ENCODE assay signal across 8 cellular contexts in genomic region chr7:2864204-2864985, GRCh38. TPM values are rescaled to one million over a fixed set of nuclear protein-coding genes. Genes with fewer than 3 reads are reported as not detected.
DNase-seq lines count a peak whose midpoint lies in the region; ATAC-seq, FAIRE-seq and TF ChIP-seq lines count a peak whose summit lies in the region.

No MANE protein-coding gene starts in this region.

- H3K36me3 ChIP-seq in esophagus squamous epithelium = no peaks in the 10 kb centered on the region
- no peaks in the 10 kb centered on the region for H3K36me3 ChIP-seq in sigmoid colon

- peak overlapping the region in 2 of 3 donors; percentile 52 to 68 for H3K4me3 Mint-ChIP-seq in T-cell

- WGBS in esophagus squamous epithelium, 2 donors = 43 to 91% methylated on average over 3 to 10 of the region's 12 CpGs
- WGBS in sigmoid colon, 2 donors = 86 to 91% methylated on average over 12 of the region's 12 CpGs

- ATAC-seq in T-cell (replicated peaks in 1 of 4) = no peak
- ATAC-seq in GM21576 (IDR thresholded peaks at IDR 0.05; ENCODE audit: unreplicated experiment) = no peak

- no peaks in the 10 kb centered on the region for H3K27me3 ChIP-seq in esophagus squamous epithelium
- no peaks in the 10 kb centered on the region for H3K27me3 ChIP-seq in sigmoid colon

- POLR2A ChIA-PET in T-cell (lab: Charles Lee) = interaction anchor here in 1 of 2 donors (0.6 kb wide), 1 partner anchor 50 kb away, joined by 4 read pairs; no protein-coding TSS in a partner anchor

- intact Hi-C loops in esophagus squamous epithelium (cut with DNase I) = no loop called here
- intact Hi-C loops in sigmoid colon (cut with DNase I) = no loop called here

- peaks cover 30 to 37% (median 30%) of the 10 kb centered on the region in 3 donors for H3K4me1 Mint-ChIP-seq in T-cell

- H3K4me3 ChIP-seq in esophagus squamous epithelium (peak overlapping the region in 3 of 4 donors; percentile 1 to 49 (median 24)), sigmoid colon (peak overlapping the region in 1 of 4 donors; percentile 9)

- H3K27ac Mint-ChIP-seq in T-cell = peak overlapping the region; percentile 92 to 93

- CTCF ChIA-PET in T-cell (lab: Charles Lee) = interaction anchor here (0.5 to 1.0 kb wide), 10 partner anchors 11 to 927 kb away, joined by 3 to 9 read pairs (median 3); no protein-coding TSS in a partner anchor

- H3K27ac ChIP-seq in esophagus squamous epithelium (peak overlapping the region; percentile 79 to 95 (median 88)), sigmoid colon (peak overlapping the region; percentile 74 to 80 (median 78))

- H3K27me3 Mint-ChIP-seq in T-cell = no peaks in the 10 kb centered on the region

- no peak for TF ChIP-seq POLR2A in esophagus squamous epithelium (IDR thresholded peaks at IDR 0.05)
- no peak for TF ChIP-seq POLR2A in sigmoid colon (IDR thresholded peaks at IDR 0.05)

- no peaks in the 10 kb centered on the region for H3K9me3 Mint-ChIP-seq in T-cell

- no peak for TF ChIP-seq EP300 in sigmoid colon (IDR thresholded peaks at IDR 0.05)

- no peaks in the 10 kb centered on the region for H3K9me3 ChIP-seq in esophagus squamous epithelium
- H3K9me3 ChIP-seq in sigmoid colon = no peaks in the 10 kb centered on the region

- peaks cover 6% of the 10 kb centered on the region for H3K36me3 Mint-ChIP-seq in T-cell

- TF ChIP-seq CTCF in esophagus squamous epithelium (IDR thresholded peaks at IDR 0.05) (no peak), sigmoid colon (IDR thresholded peaks at IDR 0.05) (no peak)

- FAIRE-seq in frontal cortex (lab: Jason Lieb, UNC) = no peak

- H3K4me1 ChIP-seq in esophagus squamous epithelium (peaks cover 3 to 39% (median 29%) of the 10 kb centered on the region in 3 donors), sigmoid colon (peaks cover 0 to 20% (median 17%) of the 10 kb centered on the region in 4 donors)

- DNase-seq in ELR (ENCODE audit: low read depth) (peak; percentile 42), T-cell (no peak), esophagus squamous epithelium (lab: John Stamatoyannopoulos, UW) (no peak), sigmoid colon (no peak), NCI-H2107 (lab: John Stamatoyannopoulos, UW) (no peak), frontal cortex (ENCODE audit: low spot score in 2 of 2) (no peak)
- no peak for DNase-seq in activated CD4-positive, alpha-beta T cell treated with anti-CD3 and anti-CD28 coated beads, Interleukin-2, amount 50 U/mL, for 1 hour

RNA-seq across cellular contexts. Expression of gene GNA12, which starts 20.3 kb away (rescaled TPM):
- total RNA-seq in T-cell (10 to 100 TPM; 17.9 to 22.5 (median 22.1) TPM), esophagus squamous epithelium (10 to 100 TPM in 1 of 4 donors, 1 to 10 TPM in 3; 6.6 to 11.6 (median 7.6) TPM), sigmoid colon (10 to 100 TPM; 21.4 to 46.5 (median 24.6) TPM), frontal cortex (11.8 TPM)
- polyA plus RNA-seq in sigmoid colon = 10 to 100 TPM; 13.2 to 22.7 (median 18.6) TPM
